ENCODE assay signal across 15 cellular contexts in genomic region chr9:81455417-81455816, GRCh38.
DNase-seq lines count a peak whose midpoint lies in the region; ATAC-seq and TF ChIP-seq lines count a peak whose summit lies in the region.
"Had no signal": no experiment of that assay in that cellular context is flagged by ENCODE, and none has a peak within 500 bp of the region (broad histone marks: within the 10 kb centered on the region; RNA-seq: fewer than 3 reads in every experiment).

No MANE protein-coding gene starts in this region.

- intact Hi-C loops in gastrocnemius medialis (cut with DNase I; ENCODE audit: low total_unique reads): no loop called here

- ATAC-seq in gastrocnemius medialis (peak; percentile 32 to 36), GM19035 (IDR thresholded peaks at IDR 0.05; ENCODE audit: unreplicated experiment) (no peak)
- ATAC-seq: GM12878, SK-N-SH treated with all-trans-retinoic acid at 6 μM for 48 hours had no signal

- H3K27me3 ChIP-seq in gastrocnemius medialis: no peaks in the 10 kb centered on the region
- H3K27me3 ChIP-seq: Peyer's patch had no signal

- TF ChIP-seq CTCF in astrocyte of the spinal cord (IDR thresholded peaks at IDR 0.05; ENCODE audit: low read depth, low read length): no peak
- no peak for TF ChIP-seq CTCF in gastrocnemius medialis (IDR thresholded peaks at IDR 0.05 in 4 of 5, conservative IDR thresholded peaks at IDR 0.05 in 1 of 5)

- DNase-seq in NCI-H2171 treated with DMSO at 0.1 percent for 48 hours (lab: John Stamatoyannopoulos, UW) (peak; percentile 36), NCI-H2171 (lab: John Stamatoyannopoulos, UW) (no peak), NCI-H82 (lab: John Stamatoyannopoulos, UW) (peak; percentile 65), astrocyte of the spinal cord (ENCODE audit: low read depth, low spot score) (peak; percentile 14), gastrocnemius medialis (no peak), mucosa of gallbladder (ENCODE audit: low spot score) (no peak)
- no peak for DNase-seq in activated CD4-positive, CD25-positive, alpha-beta regulatory T cell treated with anti-CD3 and anti-CD28 coated beads, Interleukin-2, amount 50 U/mL, for 72 hours
- DNase-seq: NCI-H2029 treated with DMSO at 0.1 percent for 48 hours, NCI-H774, Peyer's patch had no signal

- TF ChIP-seq POLR2A in gastrocnemius medialis (IDR thresholded peaks at IDR 0.05): no peak

- H3K27ac ChIP-seq in gastrocnemius medialis: no peak overlapping the region
- H3K27ac ChIP-seq: KMS-11, Peyer's patch had no signal

- no peaks in the 10 kb centered on the region for H3K36me3 ChIP-seq in gastrocnemius medialis
- H3K36me3 ChIP-seq: HAP-1, Peyer's patch had no signal

- H3K9me3 ChIP-seq in gastrocnemius medialis: no peaks in the 10 kb centered on the region
- H3K9me3 ChIP-seq: HAP-1, Peyer's patch had no signal

- peaks cover 26 to 37% of the 10 kb centered on the region in 2 donors for H3K4me1 ChIP-seq in gastrocnemius medialis
- H3K4me1 ChIP-seq: HAP-1, Peyer's patch had no signal

- in situ Hi-C loops in astrocyte of the spinal cord (cut with HindIII; ENCODE audit: low sequenced_read_pairs): no loop called here
- in situ Hi-C loops in gastrocnemius medialis (cut with MboI; ENCODE audit: low sequenced_read_pairs in 4 of 4): no loop called here

- H3K4me3 ChIP-seq in astrocyte of the spinal cord (ENCODE audit: low read depth, low read length): no peak overlapping the region
- H3K4me3 ChIP-seq in gastrocnemius medialis: no peak overlapping the region
- H3K4me3 ChIP-seq: GM12878, HAP-1, Peyer's patch had no signal

Comparison
In these comparisons a context has a peak if more than half of its experiments do, and no peak if none do; other contexts are left out.
1. DNase-seq: peak in NCI-H2171 treated with DMSO at 0.1 percent for 48 hours (single experiment), NCI-H82 (single experiment) and astrocyte of the spinal cord (single experiment); none in NCI-H2171 (single experiment), gastrocnemius medialis (0 of 2), mucosa of gallbladder (single experiment) and activated CD4-positive, CD25-positive, alpha-beta regulatory T cell treated with anti-CD3 and anti-CD28 coated beads, Interleukin-2, amount 50 U/mL, for 72 hours (single experiment).